In the genomic region with DNA sequence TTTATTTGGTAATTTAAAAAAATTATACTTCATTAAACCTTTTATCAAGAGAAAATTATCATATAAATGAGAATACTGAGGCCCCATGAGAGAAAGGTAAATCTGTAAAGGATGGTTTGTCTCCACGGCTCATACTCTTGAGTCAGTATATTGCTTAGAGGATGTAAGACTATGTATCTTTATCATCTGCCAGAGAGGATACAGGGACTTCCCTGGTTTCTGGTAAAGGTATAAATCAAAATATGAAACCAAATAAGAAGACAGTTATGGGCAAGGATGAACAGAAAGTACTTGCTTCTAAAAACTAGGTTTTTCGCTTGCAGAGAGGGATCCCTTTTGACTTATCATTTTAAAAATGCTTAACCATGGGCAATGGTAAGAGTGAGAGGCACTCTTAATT, we compare ENCODE assay signal across 21 cellular contexts.
"Had no signal": no experiment of that assay in that cellular context is flagged by ENCODE, and none has a peak within 500 bp of the region (broad histone marks: within the 10 kb centered on the region; RNA-seq: fewer than 3 reads in every experiment).

No MANE protein-coding gene starts in this region.

- H3K27ac Mint-ChIP-seq: activated CD4-positive, alpha-beta memory T cell treated with anti-CD3 and anti-CD28 coated beads, Interleukin-2, amount 10 ng/mL, durations not matched to agents 7 days and 5 days; activated naive CD8-positive, alpha-beta T cell treated with anti-CD3 and anti-CD28 coated beads, Interleukin-2, amount 50 U/mL, for 24 hours; activated T-helper 2 cell treated with anti-CD3 and anti-CD28 coated beads, Interferon-gamma antibody, Interleukin-2, Interleukin-4, amounts not matched to agents 10 μg/mL and 5 μg/mL and 100 μg/mL, durations not matched to agents 14 hours and 24 hours and 36 hours; mesothelial cell of epicardium; WTC11 had no signal

- ATAC-seq: activated CD8-positive, alpha-beta memory T cell treated with anti-CD3 and anti-CD28 coated beads, Interleukin-2, amount 10 ng/mL, durations not matched to agents 7 days and 5 days; activated naive CD8-positive, alpha-beta T cell treated with anti-CD3 and anti-CD28 coated beads, Interleukin-2, amount 50 U/mL, for 24 hours; WTC11 had no signal

- H3K9me3 Mint-ChIP-seq: activated naive CD8-positive, alpha-beta T cell treated with anti-CD3 and anti-CD28 coated beads, Interleukin-2, amount 50 U/mL, for 24 hours had no signal

- H3K4me3 ChIP-seq: lung, right atrium auricular region, stomach had no signal

- DNase-seq: activated CD4-positive, alpha-beta memory T cell treated with anti-CD3 and anti-CD28 coated beads, Interleukin-2, amount 10 ng/mL, durations not matched to agents 7 days and 5 days; activated CD4-positive, alpha-beta T cell treated with anti-CD3 and anti-CD28 coated beads for 48 hours; activated CD8-positive, alpha-beta memory T cell treated with anti-CD3 and anti-CD28 coated beads, Interleukin-2, amount 10 ng/mL, durations not matched to agents 7 days and 5 days; activated naive CD4-positive, alpha-beta T cell treated with Interleukin-2 at 50 U/mL for 16 hours; activated naive CD8-positive, alpha-beta T cell treated with anti-CD3 and anti-CD28 coated beads, Interleukin-2, amount 50 U/mL, for 24 hours; anterior cingulate cortex; cortex of kidney; erythroblast; foreskin melanocyte; hypothalamus; stimulated activated CD4-positive, alpha-beta T cell treated with anti-CD3 and anti-CD28 coated beads, Interleukin-12 subunit alpha, Interleukin-12 subunit beta, amount 100 ng/mL, for 4 hours; stimulated activated CD4-positive, alpha-beta T cell treated with anti-CD3 and anti-CD28 coated beads, Interleukin-1b, Interleukin-23, amount 100 ng/mL, for 48 hours; stimulated activated CD8-positive, alpha-beta memory T cell treated with anti-CD3 and anti-CD28 coated beads, Interleukin-4, amount 100 ng/mL, for 48 hours; stomach; trophoblast cell had no signal

- H3K4me1 ChIP-seq: right atrium auricular region had no signal

- H3K27me3 Mint-ChIP-seq: activated CD4-positive, alpha-beta memory T cell treated with anti-CD3 and anti-CD28 coated beads, Interleukin-2, amount 10 ng/mL, durations not matched to agents 7 days and 5 days; activated CD8-positive, alpha-beta memory T cell treated with anti-CD3 and anti-CD28 coated beads, Interleukin-2, amount 10 ng/mL, durations not matched to agents 7 days and 5 days; activated naive CD8-positive, alpha-beta T cell treated with anti-CD3 and anti-CD28 coated beads, Interleukin-2, amount 50 U/mL, for 24 hours; progenitor cell of endocrine pancreas had no signal

- H3K27me3 ChIP-seq: right atrium auricular region, stomach had no signal

- H3K4me3 Mint-ChIP-seq: activated CD4-positive, alpha-beta memory T cell treated with anti-CD3 and anti-CD28 coated beads, Interleukin-2, amount 10 ng/mL, durations not matched to agents 7 days and 5 days; activated CD8-positive, alpha-beta memory T cell treated with anti-CD3 and anti-CD28 coated beads, Interleukin-2, amount 10 ng/mL, durations not matched to agents 7 days and 5 days; activated naive CD8-positive, alpha-beta T cell treated with anti-CD3 and anti-CD28 coated beads, Interleukin-2, amount 50 U/mL, for 24 hours; mesothelial cell of epicardium; WTC11 had no signal

- H3K27ac ChIP-seq: right atrium auricular region, stomach had no signal

- H3K36me3 ChIP-seq: right atrium auricular region had no signal
